23 cellular contexts compared by ENCODE assay signal in the genomic region with DNA sequence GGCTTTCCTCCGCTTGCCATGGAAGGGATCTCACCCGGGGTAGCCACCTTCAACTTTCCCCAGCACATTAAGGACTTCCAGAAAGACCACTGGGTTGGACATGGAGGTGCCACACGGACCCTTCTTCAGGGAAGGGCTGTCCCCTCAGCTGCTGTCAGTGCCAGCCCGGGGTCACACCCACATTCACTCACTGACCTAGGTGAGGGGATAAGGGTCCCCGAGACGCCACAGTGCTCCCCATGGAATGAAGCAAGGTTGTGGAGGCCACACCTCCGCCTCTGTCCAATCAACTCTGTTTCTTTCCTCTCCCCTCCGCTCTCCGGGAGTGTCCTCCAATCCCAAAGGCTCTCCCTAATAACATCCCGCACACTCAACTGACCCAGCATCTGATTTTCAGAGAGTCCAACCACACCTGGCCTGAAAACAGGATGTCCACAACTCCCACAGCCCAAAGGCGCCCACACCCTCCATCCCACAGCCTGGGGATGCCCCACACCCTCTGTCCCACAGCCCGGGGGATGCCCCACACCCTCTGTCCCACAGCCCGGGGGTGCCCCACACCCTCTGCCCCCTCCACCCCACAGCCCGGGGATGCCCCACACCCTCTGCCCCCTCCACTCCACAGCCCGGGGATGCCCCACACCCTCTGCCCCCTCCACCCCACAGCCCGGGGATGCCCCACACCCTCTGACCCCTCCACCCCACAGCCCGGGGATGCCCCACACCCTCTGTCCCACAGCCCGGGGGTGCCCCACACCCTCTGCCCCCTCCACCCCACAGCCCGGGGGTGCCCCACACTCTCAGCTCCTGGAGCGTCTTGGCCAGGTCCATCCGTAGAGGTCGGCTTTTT. TPM values are rescaled to one million over a fixed set of nuclear protein-coding genes. Genes with fewer than 3 reads are reported as not detected.
"Had no signal": no experiment of that assay in that cellular context is flagged by ENCODE, and none has a peak within 500 bp of the region (broad histone marks: within the 10 kb centered on the region; RNA-seq: fewer than 3 reads in every experiment).

No MANE protein-coding gene starts in this region.

- H3K36me3 Mint-ChIP-seq: activated naive CD8-positive, alpha-beta T cell treated with anti-CD3 and anti-CD28 coated beads for 36 hours; naive thymus-derived CD4-positive, alpha-beta T cell; stimulated activated effector memory CD8-positive, alpha-beta T cell treated with anti-CD3 and anti-CD28 coated beads, Interleukin-12 subunit alpha, Interleukin-12 subunit beta, amount 100 ng/mL, for 72 hours; T-cell had no signal

- H3K4me1 Mint-ChIP-seq: central memory CD8-positive, alpha-beta T cell had no signal

- DNase-seq: activated CD4-positive, alpha-beta T cell treated with anti-CD3 and anti-CD28 coated beads, Interleukin-2, amount 10 ng/mL, durations not matched to agents 7 days and 5 days; activated CD8-positive, alpha-beta T cell treated with anti-CD3 and anti-CD28 coated beads, Interleukin-2, amount 10 ng/mL, durations not matched to agents 7 days and 5 days; activated naive CD4-positive, alpha-beta T cell; activated naive CD8-positive, alpha-beta T cell treated with anti-CD3 and anti-CD28 coated beads for 36 hours; anterior cingulate cortex; brain microvascular endothelial cell; colonic mucosa; erythroblast; foreskin melanocyte; glutamatergic neuron; hypothalamus; mesenchymal stem cell; sigmoid colon; stimulated activated CD4-positive, alpha-beta T cell treated with anti-CD3 and anti-CD28 coated beads, Interleukin-4, amount 100 ng/mL, for 24 hours; substantia nigra; T-cell; T-helper 9 cell had no signal

- FAIRE-seq: endometrium, pancreas, urothelium cell line had no signal

- H3K27me3 Mint-ChIP-seq: activated naive CD8-positive, alpha-beta T cell treated with anti-CD3 and anti-CD28 coated beads for 36 hours had no signal

- ATAC-seq: activated CD8-positive, alpha-beta T cell treated with anti-CD3 and anti-CD28 coated beads, Interleukin-2, amount 10 ng/mL, durations not matched to agents 7 days and 5 days; naive thymus-derived CD4-positive, alpha-beta T cell; pancreas; T-cell had no signal

- H3K4me3 Mint-ChIP-seq: activated CD4-positive, alpha-beta T cell treated with anti-CD3 and anti-CD28 coated beads, Interleukin-2, amount 10 ng/mL, durations not matched to agents 7 days and 5 days; activated CD8-positive, alpha-beta T cell treated with anti-CD3 and anti-CD28 coated beads, Interleukin-2, amount 10 ng/mL, durations not matched to agents 7 days and 5 days; activated naive CD8-positive, alpha-beta T cell treated with anti-CD3 and anti-CD28 coated beads for 36 hours; central memory CD8-positive, alpha-beta T cell; naive thymus-derived CD4-positive, alpha-beta T cell; stimulated activated effector memory CD8-positive, alpha-beta T cell treated with anti-CD3 and anti-CD28 coated beads, Interleukin-12 subunit alpha, Interleukin-12 subunit beta, amount 100 ng/mL, for 72 hours; T-cell had no signal

- H3K27ac Mint-ChIP-seq: activated CD4-positive, alpha-beta T cell treated with anti-CD3 and anti-CD28 coated beads, Interleukin-2, amount 10 ng/mL, durations not matched to agents 7 days and 5 days; activated CD8-positive, alpha-beta T cell treated with anti-CD3 and anti-CD28 coated beads, Interleukin-2, amount 10 ng/mL, durations not matched to agents 7 days and 5 days; activated naive CD8-positive, alpha-beta T cell treated with anti-CD3 and anti-CD28 coated beads for 36 hours; stimulated activated effector memory CD8-positive, alpha-beta T cell treated with anti-CD3 and anti-CD28 coated beads, Interleukin-12 subunit alpha, Interleukin-12 subunit beta, amount 100 ng/mL, for 72 hours; T-cell had no signal

- H3K9me3 Mint-ChIP-seq: activated CD4-positive, alpha-beta T cell treated with anti-CD3 and anti-CD28 coated beads, Interleukin-2, amount 10 ng/mL, durations not matched to agents 7 days and 5 days; activated naive CD8-positive, alpha-beta T cell treated with anti-CD3 and anti-CD28 coated beads for 36 hours; central memory CD8-positive, alpha-beta T cell; naive thymus-derived CD4-positive, alpha-beta T cell; stimulated activated effector memory CD8-positive, alpha-beta T cell treated with anti-CD3 and anti-CD28 coated beads, Interleukin-12 subunit alpha, Interleukin-12 subunit beta, amount 100 ng/mL, for 72 hours; T-cell had no signal

RNA-seq across cellular contexts. Expression of a gene that starts 19.3 kb away (rescaled TPM):
- total RNA-seq: activated CD4-positive, alpha-beta T cell treated with anti-CD3 and anti-CD28 coated beads, Interleukin-2, amount 10 ng/mL, durations not matched to agents 7 days and 5 days; activated CD8-positive, alpha-beta T cell treated with anti-CD3 and anti-CD28 coated beads, Interleukin-2, amount 10 ng/mL, durations not matched to agents 7 days and 5 days had no signal
